ENCODE assay signal across 4 cellular contexts in the genomic region with DNA sequence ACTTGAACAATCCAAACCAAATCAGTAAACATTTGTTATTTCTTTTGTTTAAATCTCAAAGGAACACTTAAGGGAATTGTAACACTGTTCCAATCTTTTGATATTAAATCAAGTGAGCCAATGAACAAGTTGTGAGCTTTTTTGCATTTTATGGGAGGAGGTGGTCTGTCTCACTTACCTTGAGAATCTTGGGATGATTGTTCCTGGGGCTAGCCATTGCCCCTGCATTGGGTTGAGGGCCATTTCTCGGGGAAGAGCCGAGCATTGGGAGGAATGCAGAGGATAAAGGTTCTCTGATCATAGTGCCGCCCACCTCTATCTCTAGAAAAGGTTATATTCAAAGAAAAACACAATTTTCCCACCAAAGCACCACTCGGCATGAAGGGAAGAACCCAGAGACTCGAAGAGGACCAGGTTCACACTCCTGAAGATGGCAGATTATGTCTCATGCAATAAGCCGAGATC.
TF ChIP-seq lines count a peak whose summit lies in the region.

No MANE protein-coding gene starts in this region.

TF ChIP-seq in SK-N-SH, 30 proteins besides CTCF, POLR2A, EP300 and RAD21 (continues in another document):
- TF ChIP-seq CHD2 (IDR thresholded peaks at IDR 0.05; ENCODE audit: low read length, partially characterized antibody) (no peak), FOXJ3 (CRISPR knock-in tag; IDR thresholded peaks at IDR 0.05) (no peak), TEAD4 (IDR thresholded peaks at IDR 0.05; ENCODE audit: borderline replicate concordance, insufficient read depth) (no peak), NFIC (IDR thresholded peaks at IDR 0.05; ENCODE audit: borderline replicate concordance) (no peak), JUND (IDR thresholded peaks at IDR 0.05) (no peak), USF1 (IDR thresholded peaks at IDR 0.05; ENCODE audit: borderline replicate concordance, low read depth) (no peak), PBX3 (IDR thresholded peaks at IDR 0.05) (no peak), MEF2A (IDR thresholded peaks at IDR 0.05; ENCODE audit: borderline replicate concordance, low read depth) (no peak), POLR2AphosphoS5 (IDR thresholded peaks at IDR 0.05; ENCODE audit: low read depth, low read length) (no peak), USF2 (IDR thresholded peaks at IDR 0.05; ENCODE audit: borderline replicate concordance, low read depth, low read length) (no peak), FOXM1 (IDR thresholded peaks at IDR 0.05; ENCODE audit: low read depth) (no peak), ELF1 (IDR thresholded peaks at IDR 0.05) (no peak), RCOR1 (IDR thresholded peaks at IDR 0.05; ENCODE audit: low read length) (no peak), MAX (IDR thresholded peaks at IDR 0.05; ENCODE audit: low read depth) (no peak), SIN3A (IDR thresholded peaks at IDR 0.05; ENCODE audit: borderline replicate concordance, low read depth, low read length) (no peak)

TF ChIP-seq in SK-N-SH treated with all-trans-retinoic acid at 6 μM for 48 hours, 23 proteins besides CTCF, POLR2A, EP300 and RAD21:
- TF ChIP-seq ESRRG (CRISPR knock-in tag; IDR thresholded peaks at IDR 0.05) (no peak), CSRNP3 (CRISPR knock-in tag; IDR thresholded peaks at IDR 0.05) (no peak)
TF ChIP-seq in SK-N-SH treated with all-trans-retinoic acid at 6 μM for 48 hours: peak in this region for 0.

TF ChIP-seq in IMR-90, 13 proteins besides CTCF, POLR2A, EP300 and RAD21:
- TF ChIP-seq CHD1 (IDR thresholded peaks at IDR 0.05; ENCODE audit: low read depth, low read length) (no peak), USF2 (IDR thresholded peaks at IDR 0.05; ENCODE audit: low read depth, low read length) (no peak), MXI1 (IDR thresholded peaks at IDR 0.05; ENCODE audit: borderline replicate concordance, low read depth, low read length) (no peak), MAZ (IDR thresholded peaks at IDR 0.05; ENCODE audit: borderline replicate concordance, low read depth, low read length) (no peak), RFX5 (IDR thresholded peaks at IDR 0.05; ENCODE audit: low read depth, low read length) (no peak), RCOR1 (IDR thresholded peaks at IDR 0.05; ENCODE audit: insufficient replicate concordance, low read length) (no peak), ELK1 (IDR thresholded peaks at IDR 0.05; ENCODE audit: borderline replicate concordance, low read depth, low read length) (no peak), CEBPB (IDR thresholded peaks at IDR 0.05; ENCODE audit: low read depth, low read length) (no peak), FOS (IDR thresholded peaks at IDR 0.05; ENCODE audit: low read depth, low read length) (no peak), BHLHE40 (IDR thresholded peaks at IDR 0.05; ENCODE audit: low read depth, low read length) (no peak), SMC3 (IDR thresholded peaks at IDR 0.05; ENCODE audit: low read depth, low read length) (no peak), NFE2L2 (IDR thresholded peaks at IDR 0.05; ENCODE audit: low read depth, low read length) (no peak), MAFK (IDR thresholded peaks at IDR 0.05; ENCODE audit: low read depth, low read length) (no peak)

TF ChIP-seq in H1, 55 proteins besides CTCF, POLR2A, EP300 and RAD21:
- TF ChIP-seq YY1 (IDR thresholded peaks at IDR 0.05; ENCODE audit: low read depth, low read length) (no peak), RBBP5 (IDR thresholded peaks at IDR 0.05; ENCODE audit: borderline replicate concordance, low read depth, low read length) (no peak), HDAC2 (IDR thresholded peaks at IDR 0.05; ENCODE audit: borderline replicate concordance in 1 of 2, low read depth in 2 of 2, low read length in 2 of 2) (no peak), ZNF274 (IDR thresholded peaks at IDR 0.05; ENCODE audit: borderline replicate concordance, extremely low read depth, low read length) (no peak), SRF (IDR thresholded peaks at IDR 0.05; ENCODE audit: low read depth, low read length) (no peak), KDM5A (IDR thresholded peaks at IDR 0.05; ENCODE audit: low read length) (no peak), CEBPB (IDR thresholded peaks at IDR 0.05; ENCODE audit: low read depth, low read length) (no peak), BACH1 (IDR thresholded peaks at IDR 0.05; ENCODE audit: low read length) (no peak), SIRT6 (IDR thresholded peaks at IDR 0.05; ENCODE audit: low read length) (no peak), JUN (IDR thresholded peaks at IDR 0.05; ENCODE audit: low read depth, low read length) (no peak), CBX8 (IDR thresholded peaks at IDR 0.05; ENCODE audit: borderline replicate concordance, low read depth, low read length) (no peak), TAF1 (IDR thresholded peaks at IDR 0.05; ENCODE audit: low read depth, low read length) (no peak), SP4 (IDR thresholded peaks at IDR 0.05; ENCODE audit: low read length) (no peak), SP1 (IDR thresholded peaks at IDR 0.05; ENCODE audit: low read depth, low read length) (no peak), MAFK (IDR thresholded peaks at IDR 0.05; ENCODE audit: low read depth, low read length) (no peak), NANOG (IDR thresholded peaks at IDR 0.05; ENCODE audit: insufficient read depth, low read depth, low read length, poor library complexity, severe bottlenecking) (no peak), SIN3A (conservative IDR thresholded peaks at IDR 0.05 in 1 of 2, IDR thresholded peaks at IDR 0.05 in 1 of 2; ENCODE audit: low read depth in 1 of 2, low read length in 2 of 2) (no peak)
- TF ChIP-seq, protein P1, sequence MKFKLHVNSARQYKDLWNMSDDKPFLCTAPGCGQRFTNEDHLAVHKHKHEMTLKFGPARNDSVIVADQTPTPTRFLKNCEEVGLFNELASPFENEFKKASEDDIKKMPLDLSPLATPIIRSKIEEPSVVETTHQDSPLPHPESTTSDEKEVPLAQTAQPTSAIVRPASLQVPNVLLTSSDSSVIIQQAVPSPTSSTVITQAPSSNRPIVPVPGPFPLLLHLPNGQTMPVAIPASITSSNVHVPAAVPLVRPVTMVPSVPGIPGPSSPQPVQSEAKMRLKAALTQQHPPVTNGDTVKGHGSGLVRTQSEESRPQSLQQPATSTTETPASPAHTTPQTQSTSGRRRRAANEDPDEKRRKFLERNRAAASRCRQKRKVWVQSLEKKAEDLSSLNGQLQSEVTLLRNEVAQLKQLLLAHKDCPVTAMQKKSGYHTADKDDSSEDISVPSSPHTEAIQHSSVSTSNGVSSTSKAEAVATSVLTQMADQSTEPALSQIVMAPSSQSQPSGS (IDR thresholded peaks at IDR 0.05; ENCODE audit: low read length), result no peak
- TF ChIP-seq, protein P2, sequence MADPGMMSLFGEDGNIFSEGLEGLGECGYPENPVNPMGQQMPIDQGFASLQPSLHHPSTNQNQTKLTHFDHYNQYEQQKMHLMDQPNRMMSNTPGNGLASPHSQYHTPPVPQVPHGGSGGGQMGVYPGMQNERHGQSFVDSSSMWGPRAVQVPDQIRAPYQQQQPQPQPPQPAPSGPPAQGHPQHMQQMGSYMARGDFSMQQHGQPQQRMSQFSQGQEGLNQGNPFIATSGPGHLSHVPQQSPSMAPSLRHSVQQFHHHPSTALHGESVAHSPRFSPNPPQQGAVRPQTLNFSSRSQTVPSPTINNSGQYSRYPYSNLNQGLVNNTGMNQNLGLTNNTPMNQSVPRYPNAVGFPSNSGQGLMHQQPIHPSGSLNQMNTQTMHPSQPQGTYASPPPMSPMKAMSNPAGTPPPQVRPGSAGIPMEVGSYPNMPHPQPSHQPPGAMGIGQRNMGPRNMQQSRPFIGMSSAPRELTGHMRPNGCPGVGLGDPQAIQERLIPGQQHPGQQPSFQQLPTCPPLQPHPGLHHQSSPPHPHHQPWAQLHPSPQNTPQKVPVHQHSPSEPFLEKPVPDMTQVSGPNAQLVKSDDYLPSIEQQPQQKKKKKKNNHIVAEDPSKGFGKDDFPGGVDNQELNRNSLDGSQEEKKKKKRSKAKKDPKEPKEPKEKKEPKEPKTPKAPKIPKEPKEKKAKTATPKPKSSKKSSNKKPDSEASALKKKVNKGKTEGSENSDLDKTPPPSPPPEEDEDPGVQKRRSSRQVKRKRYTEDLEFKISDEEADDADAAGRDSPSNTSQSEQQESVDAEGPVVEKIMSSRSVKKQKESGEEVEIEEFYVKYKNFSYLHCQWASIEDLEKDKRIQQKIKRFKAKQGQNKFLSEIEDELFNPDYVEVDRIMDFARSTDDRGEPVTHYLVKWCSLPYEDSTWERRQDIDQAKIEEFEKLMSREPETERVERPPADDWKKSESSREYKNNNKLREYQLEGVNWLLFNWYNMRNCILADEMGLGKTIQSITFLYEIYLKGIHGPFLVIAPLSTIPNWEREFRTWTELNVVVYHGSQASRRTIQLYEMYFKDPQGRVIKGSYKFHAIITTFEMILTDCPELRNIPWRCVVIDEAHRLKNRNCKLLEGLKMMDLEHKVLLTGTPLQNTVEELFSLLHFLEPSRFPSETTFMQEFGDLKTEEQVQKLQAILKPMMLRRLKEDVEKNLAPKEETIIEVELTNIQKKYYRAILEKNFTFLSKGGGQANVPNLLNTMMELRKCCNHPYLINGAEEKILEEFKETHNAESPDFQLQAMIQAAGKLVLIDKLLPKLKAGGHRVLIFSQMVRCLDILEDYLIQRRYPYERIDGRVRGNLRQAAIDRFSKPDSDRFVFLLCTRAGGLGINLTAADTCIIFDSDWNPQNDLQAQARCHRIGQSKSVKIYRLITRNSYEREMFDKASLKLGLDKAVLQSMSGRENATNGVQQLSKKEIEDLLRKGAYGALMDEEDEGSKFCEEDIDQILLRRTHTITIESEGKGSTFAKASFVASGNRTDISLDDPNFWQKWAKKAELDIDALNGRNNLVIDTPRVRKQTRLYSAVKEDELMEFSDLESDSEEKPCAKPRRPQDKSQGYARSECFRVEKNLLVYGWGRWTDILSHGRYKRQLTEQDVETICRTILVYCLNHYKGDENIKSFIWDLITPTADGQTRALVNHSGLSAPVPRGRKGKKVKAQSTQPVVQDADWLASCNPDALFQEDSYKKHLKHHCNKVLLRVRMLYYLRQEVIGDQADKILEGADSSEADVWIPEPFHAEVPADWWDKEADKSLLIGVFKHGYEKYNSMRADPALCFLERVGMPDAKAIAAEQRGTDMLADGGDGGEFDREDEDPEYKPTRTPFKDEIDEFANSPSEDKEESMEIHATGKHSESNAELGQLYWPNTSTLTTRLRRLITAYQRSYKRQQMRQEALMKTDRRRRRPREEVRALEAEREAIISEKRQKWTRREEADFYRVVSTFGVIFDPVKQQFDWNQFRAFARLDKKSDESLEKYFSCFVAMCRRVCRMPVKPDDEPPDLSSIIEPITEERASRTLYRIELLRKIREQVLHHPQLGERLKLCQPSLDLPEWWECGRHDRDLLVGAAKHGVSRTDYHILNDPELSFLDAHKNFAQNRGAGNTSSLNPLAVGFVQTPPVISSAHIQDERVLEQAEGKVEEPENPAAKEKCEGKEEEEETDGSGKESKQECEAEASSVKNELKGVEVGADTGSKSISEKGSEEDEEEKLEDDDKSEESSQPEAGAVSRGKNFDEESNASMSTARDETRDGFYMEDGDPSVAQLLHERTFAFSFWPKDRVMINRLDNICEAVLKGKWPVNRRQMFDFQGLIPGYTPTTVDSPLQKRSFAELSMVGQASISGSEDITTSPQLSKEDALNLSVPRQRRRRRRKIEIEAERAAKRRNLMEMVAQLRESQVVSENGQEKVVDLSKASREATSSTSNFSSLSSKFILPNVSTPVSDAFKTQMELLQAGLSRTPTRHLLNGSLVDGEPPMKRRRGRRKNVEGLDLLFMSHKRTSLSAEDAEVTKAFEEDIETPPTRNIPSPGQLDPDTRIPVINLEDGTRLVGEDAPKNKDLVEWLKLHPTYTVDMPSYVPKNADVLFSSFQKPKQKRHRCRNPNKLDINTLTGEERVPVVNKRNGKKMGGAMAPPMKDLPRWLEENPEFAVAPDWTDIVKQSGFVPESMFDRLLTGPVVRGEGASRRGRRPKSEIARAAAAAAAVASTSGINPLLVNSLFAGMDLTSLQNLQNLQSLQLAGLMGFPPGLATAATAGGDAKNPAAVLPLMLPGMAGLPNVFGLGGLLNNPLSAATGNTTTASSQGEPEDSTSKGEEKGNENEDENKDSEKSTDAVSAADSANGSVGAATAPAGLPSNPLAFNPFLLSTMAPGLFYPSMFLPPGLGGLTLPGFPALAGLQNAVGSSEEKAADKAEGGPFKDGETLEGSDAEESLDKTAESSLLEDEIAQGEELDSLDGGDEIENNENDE (IDR thresholded peaks at IDR 0.05; ENCODE audit: insufficient replicate concordance, low read length), result no peak
- TF ChIP-seq, protein P3, sequence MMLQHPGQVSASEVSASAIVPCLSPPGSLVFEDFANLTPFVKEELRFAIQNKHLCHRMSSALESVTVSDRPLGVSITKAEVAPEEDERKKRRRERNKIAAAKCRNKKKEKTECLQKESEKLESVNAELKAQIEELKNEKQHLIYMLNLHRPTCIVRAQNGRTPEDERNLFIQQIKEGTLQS (IDR thresholded peaks at IDR 0.05; ENCODE audit: insufficient read depth, low read depth, low read length), result no peak
